Comparison of ENCODE assay signal across 34 cellular contexts in genomic region chr7:116098175-116098574, GRCh38.
"Had no signal": no experiment of that assay in that cellular context is flagged by ENCODE, and none has a peak within 500 bp of the region (broad histone marks: within the 10 kb centered on the region; RNA-seq: fewer than 3 reads in every experiment).

No MANE protein-coding gene starts in this region.

- H3K9me3 ChIP-seq: adrenal gland, breast epithelium, colonic mucosa, esophagus squamous epithelium, gastroesophageal sphincter, heart right ventricle had no signal

- H3K36me3 ChIP-seq: adrenal gland, breast epithelium, cardiac muscle cell, colonic mucosa, esophagus squamous epithelium, gastroesophageal sphincter, heart right ventricle had no signal

- H3K4me1 Mint-ChIP-seq: activated CD4-positive, alpha-beta T cell treated with anti-CD3 and anti-CD28 coated beads for 36 hours; activated CD4-positive, alpha-beta T cell treated with anti-CD3 and anti-CD28 coated beads, Interleukin-2, amount 10 ng/mL, durations not matched to agents 24 days and 14 days; activated CD8-positive, alpha-beta memory T cell treated with anti-CD3 and anti-CD28 coated beads, Interleukin-2, amount 10 ng/mL, durations not matched to agents 7 days and 5 days; activated naive CD4-positive, alpha-beta T cell treated with anti-CD3 and anti-CD28 coated beads, Interleukin-2, amount 50 U/mL, for 24 hours; activated naive CD8-positive, alpha-beta T cell treated with anti-CD3 and anti-CD28 coated beads for 36 hours; activated naive CD8-positive, alpha-beta T cell treated with anti-CD3 and anti-CD28 coated beads, Interleukin-2, amount 50 U/mL, for 24 hours; brain; T-helper 17 cell had no signal

- H3K4me3 ChIP-seq: adrenal gland, breast epithelium, cardiac muscle cell, colonic mucosa, esophagus squamous epithelium, gastroesophageal sphincter, heart right ventricle, hepatocyte had no signal

- DNase-seq: activated CD4-positive, alpha-beta memory T cell treated with anti-CD3 and anti-CD28 coated beads for 36 hours; activated CD4-positive, alpha-beta T cell treated with anti-CD3 and anti-CD28 coated beads for 36 hours; activated CD4-positive, alpha-beta T cell treated with anti-CD3 and anti-CD28 coated beads, Interleukin-2, amount 10 ng/mL, durations not matched to agents 24 days and 14 days; activated CD4-positive, CD25-positive, alpha-beta regulatory T cell; activated CD4-positive, CD25-positive, alpha-beta regulatory T cell treated with anti-CD3 and anti-CD28 coated beads, Interleukin-2, amount 50 U/mL, for 72 hours; activated CD8-positive, alpha-beta memory T cell treated with anti-CD3 and anti-CD28 coated beads, Interleukin-2, amount 10 ng/mL, durations not matched to agents 7 days and 5 days; activated CD8-positive, alpha-beta memory T cell treated with anti-CD3 and anti-CD28 coated beads, Interleukin-2, amount 50 U/mL, for 4 hours; activated CD8-positive, alpha-beta T cell treated with anti-CD3 and anti-CD28 coated beads, Interleukin-2, amount 10 ng/mL, durations not matched to agents 7 days and 5 days; activated effector memory CD4-positive, alpha-beta T cell treated with anti-CD3 and anti-CD28 coated beads, Interleukin-2, amount 50 U/mL, for 16 hours; activated naive CD4-positive, alpha-beta T cell treated with anti-CD3 and anti-CD28 coated beads for 36 hours; activated naive CD8-positive, alpha-beta T cell treated with anti-CD3 and anti-CD28 coated beads for 36 hours; activated naive CD8-positive, alpha-beta T cell treated with anti-CD3 and anti-CD28 coated beads, Interleukin-2, amount 50 U/mL, for 24 hours; activated T-cell treated with anti-CD3 and anti-CD28 coated beads, Interleukin-2, amount 50 U/mL, for 1 hour; activated T-cell treated with anti-CD3 and anti-CD28 coated beads, Interleukin-2, amount 50 U/mL, for 48 hours; adrenal gland; amygdala; aorta; central memory CD4-positive, alpha-beta T cell; cerebellar nuclear complex; colonic mucosa; effector memory CD8-positive, alpha-beta T cell; esophagus squamous epithelium; foreskin melanocyte; heart right ventricle; T-helper 17 cell had no signal

- H3K27ac Mint-ChIP-seq: activated CD4-positive, alpha-beta memory T cell treated with anti-CD3 and anti-CD28 coated beads for 36 hours; activated CD4-positive, alpha-beta T cell treated with anti-CD3 and anti-CD28 coated beads for 36 hours; activated CD4-positive, alpha-beta T cell treated with anti-CD3 and anti-CD28 coated beads, Interleukin-2, amount 10 ng/mL, durations not matched to agents 24 days and 14 days; activated CD8-positive, alpha-beta memory T cell treated with anti-CD3 and anti-CD28 coated beads, Interleukin-2, amount 10 ng/mL, durations not matched to agents 7 days and 5 days; activated CD8-positive, alpha-beta T cell treated with anti-CD3 and anti-CD28 coated beads, Interleukin-2, amount 10 ng/mL, durations not matched to agents 7 days and 5 days; activated naive CD4-positive, alpha-beta T cell treated with anti-CD3 and anti-CD28 coated beads for 36 hours; activated naive CD4-positive, alpha-beta T cell treated with anti-CD3 and anti-CD28 coated beads, Interleukin-2, amount 50 U/mL, for 24 hours; activated naive CD8-positive, alpha-beta T cell treated with anti-CD3 and anti-CD28 coated beads for 36 hours; activated naive CD8-positive, alpha-beta T cell treated with anti-CD3 and anti-CD28 coated beads, Interleukin-2, amount 50 U/mL, for 24 hours; activated T-helper 1 cell treated with anti-CD3 and anti-CD28 coated beads, Interleukin-12 subunit alpha, Interleukin-12 subunit beta, Interleukin-2, Interleukin-4 antibody, amounts not matched to agents 30 ng/mL and 10 ng/mL and 1 ng/mL, durations not matched to agents 14 hours and 24 hours and 36 hours; activated T-helper 2 cell treated with anti-CD3 and anti-CD28 coated beads, Interferon-gamma antibody, Interleukin-2, Interleukin-4, amounts not matched to agents 10 μg/mL and 5 μg/mL and 100 μg/mL, durations not matched to agents 14 hours and 24 hours and 36 hours; brain; effector memory CD8-positive, alpha-beta T cell; T-helper 17 cell; T-helper 2 cell treated with Interferon-gamma antibody and Interleukin-4, amounts not matched to agents 5 μg/mL and 100 μg/mL, for 36 hours had no signal

- H3K36me3 Mint-ChIP-seq: activated CD4-positive, alpha-beta memory T cell treated with anti-CD3 and anti-CD28 coated beads for 36 hours; activated CD8-positive, alpha-beta memory T cell treated with anti-CD3 and anti-CD28 coated beads, Interleukin-2, amount 10 ng/mL, durations not matched to agents 7 days and 5 days; activated naive CD4-positive, alpha-beta T cell treated with anti-CD3 and anti-CD28 coated beads, Interleukin-2, amount 50 U/mL, for 24 hours; activated naive CD8-positive, alpha-beta T cell treated with anti-CD3 and anti-CD28 coated beads for 36 hours; brain had no signal

- H3K4me3 Mint-ChIP-seq: activated CD4-positive, alpha-beta memory T cell treated with anti-CD3 and anti-CD28 coated beads for 36 hours; activated CD4-positive, alpha-beta T cell treated with anti-CD3 and anti-CD28 coated beads for 36 hours; activated CD4-positive, alpha-beta T cell treated with anti-CD3 and anti-CD28 coated beads, Interleukin-2, amount 10 ng/mL, durations not matched to agents 24 days and 14 days; activated CD8-positive, alpha-beta memory T cell treated with anti-CD3 and anti-CD28 coated beads, Interleukin-2, amount 10 ng/mL, durations not matched to agents 7 days and 5 days; activated CD8-positive, alpha-beta T cell treated with anti-CD3 and anti-CD28 coated beads, Interleukin-2, amount 10 ng/mL, durations not matched to agents 7 days and 5 days; activated naive CD4-positive, alpha-beta T cell treated with anti-CD3 and anti-CD28 coated beads for 36 hours; activated naive CD4-positive, alpha-beta T cell treated with anti-CD3 and anti-CD28 coated beads, Interleukin-2, amount 50 U/mL, for 24 hours; activated naive CD8-positive, alpha-beta T cell treated with anti-CD3 and anti-CD28 coated beads for 36 hours; activated naive CD8-positive, alpha-beta T cell treated with anti-CD3 and anti-CD28 coated beads, Interleukin-2, amount 50 U/mL, for 24 hours; activated T-helper 1 cell treated with anti-CD3 and anti-CD28 coated beads, Interleukin-12 subunit alpha, Interleukin-12 subunit beta, Interleukin-2, Interleukin-4 antibody, amounts not matched to agents 30 ng/mL and 10 ng/mL and 1 ng/mL, durations not matched to agents 14 hours and 24 hours and 36 hours; brain; effector memory CD8-positive, alpha-beta T cell; T-helper 17 cell; T-helper 2 cell treated with Interferon-gamma antibody and Interleukin-4, amounts not matched to agents 5 μg/mL and 100 μg/mL, for 36 hours had no signal

- ATAC-seq: activated CD4-positive, alpha-beta T cell treated with anti-CD3 and anti-CD28 coated beads for 36 hours; activated CD8-positive, alpha-beta memory T cell treated with anti-CD3 and anti-CD28 coated beads, Interleukin-2, amount 10 ng/mL, durations not matched to agents 7 days and 5 days; activated CD8-positive, alpha-beta T cell treated with anti-CD3 and anti-CD28 coated beads, Interleukin-2, amount 10 ng/mL, durations not matched to agents 7 days and 5 days; activated naive CD8-positive, alpha-beta T cell treated with anti-CD3 and anti-CD28 coated beads, Interleukin-2, amount 50 U/mL, for 24 hours; effector memory CD8-positive, alpha-beta T cell; gastroesophageal sphincter; heart right ventricle; T-helper 17 cell had no signal

- H3K27ac ChIP-seq: adrenal gland, breast epithelium, cardiac muscle cell, colonic mucosa, esophagus squamous epithelium, gastroesophageal sphincter, heart right ventricle, hepatocyte had no signal

- H3K9me3 Mint-ChIP-seq: activated CD4-positive, alpha-beta memory T cell treated with anti-CD3 and anti-CD28 coated beads for 36 hours; activated CD4-positive, alpha-beta T cell treated with anti-CD3 and anti-CD28 coated beads, Interleukin-2, amount 10 ng/mL, durations not matched to agents 24 days and 14 days; activated naive CD4-positive, alpha-beta T cell treated with anti-CD3 and anti-CD28 coated beads for 36 hours; activated naive CD4-positive, alpha-beta T cell treated with anti-CD3 and anti-CD28 coated beads, Interleukin-2, amount 50 U/mL, for 24 hours; activated naive CD8-positive, alpha-beta T cell treated with anti-CD3 and anti-CD28 coated beads for 36 hours; activated naive CD8-positive, alpha-beta T cell treated with anti-CD3 and anti-CD28 coated beads, Interleukin-2, amount 50 U/mL, for 24 hours; activated T-helper 1 cell treated with anti-CD3 and anti-CD28 coated beads, Interleukin-12 subunit alpha, Interleukin-12 subunit beta, Interleukin-2, Interleukin-4 antibody, amounts not matched to agents 30 ng/mL and 10 ng/mL and 1 ng/mL, durations not matched to agents 14 hours and 24 hours and 36 hours; activated T-helper 2 cell treated with anti-CD3 and anti-CD28 coated beads, Interferon-gamma antibody, Interleukin-2, Interleukin-4, amounts not matched to agents 10 μg/mL and 5 μg/mL and 100 μg/mL, durations not matched to agents 14 hours and 24 hours and 36 hours; brain; effector memory CD8-positive, alpha-beta T cell; T-helper 2 cell treated with Interferon-gamma antibody and Interleukin-4, amounts not matched to agents 5 μg/mL and 100 μg/mL, for 36 hours had no signal
